ENCODE assay signal across 29 cellular contexts in the genomic region with DNA sequence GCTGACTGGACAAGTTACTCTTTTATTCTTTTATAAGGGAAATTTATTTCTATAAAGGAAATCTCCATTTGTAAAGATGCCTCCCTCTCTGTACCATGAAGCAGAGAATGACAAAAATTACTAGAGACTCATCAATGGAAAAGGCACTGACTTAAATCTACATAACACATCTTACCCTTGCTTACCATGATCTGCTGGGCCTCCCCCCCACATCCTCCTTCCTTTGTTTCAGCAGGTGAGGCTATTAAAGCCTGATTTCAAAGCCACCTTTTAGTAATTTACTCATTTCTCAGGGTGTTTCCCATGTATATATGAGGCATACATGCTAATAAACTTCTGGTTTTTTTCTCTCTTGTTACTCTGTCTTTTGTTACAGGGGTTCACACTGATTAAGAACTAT.
"Had no signal": no experiment of that assay in that cellular context is flagged by ENCODE, and none has a peak within 500 bp of the region (broad histone marks: within the 10 kb centered on the region; RNA-seq: fewer than 3 reads in every experiment).

No MANE protein-coding gene starts in this region.

- H3K27me3 Mint-ChIP-seq: type B pancreatic cell had no signal

- H3K36me3 ChIP-seq: heart left ventricle, pancreas, prostate gland, thoracic aorta, vagina had no signal

- H3K27ac ChIP-seq: heart left ventricle, pancreas, prostate gland, skin epidermis, vagina had no signal

- FAIRE-seq: astrocyte, endothelial cell of umbilical vein, pancreas had no signal

- H3K4me3 Mint-ChIP-seq: activated CD4-positive, alpha-beta memory T cell treated with anti-CD3 and anti-CD28 coated beads, Interleukin-2, amount 10 ng/mL, durations not matched to agents 7 days and 5 days; activated CD4-positive, alpha-beta T cell treated with anti-CD3 and anti-CD28 coated beads, Interleukin-2, amount 10 ng/mL, durations not matched to agents 7 days and 5 days; activated T-cell treated with anti-CD3 and anti-CD28 coated beads, Interleukin-2, amount 50 U/mL, for 24 hours; effector memory CD8-positive, alpha-beta T cell; naive thymus-derived CD8-positive, alpha-beta T cell; neural crest cell; stimulated activated effector memory CD8-positive, alpha-beta T cell treated with anti-CD3 and anti-CD28 coated beads, Interleukin-12 subunit alpha, Interleukin-12 subunit beta, amount 100 ng/mL, for 72 hours; stimulated activated naive CD8-positive, alpha-beta T cell treated with anti-CD3 and anti-CD28 coated beads, Interleukin-15, Interleukin-2, amounts not matched to agents 100 ng/mL and 50 ng/mL, for 24 hours; type B pancreatic cell had no signal

- ATAC-seq: effector memory CD8-positive, alpha-beta T cell; heart left ventricle; naive thymus-derived CD8-positive, alpha-beta T cell; pancreas; sciatic nerve; stimulated activated effector memory CD8-positive, alpha-beta T cell treated with anti-CD3 and anti-CD28 coated beads, Interleukin-12 subunit alpha, Interleukin-12 subunit beta, amount 100 ng/mL, for 72 hours had no signal

- H3K9me3 Mint-ChIP-seq: activated CD4-positive, alpha-beta memory T cell treated with anti-CD3 and anti-CD28 coated beads, Interleukin-2, amount 10 ng/mL, durations not matched to agents 7 days and 5 days; activated CD4-positive, alpha-beta T cell treated with anti-CD3 and anti-CD28 coated beads, Interleukin-2, amount 10 ng/mL, durations not matched to agents 7 days and 5 days; activated T-cell treated with anti-CD3 and anti-CD28 coated beads, Interleukin-2, amount 50 U/mL, for 24 hours; stimulated activated effector memory CD8-positive, alpha-beta T cell treated with anti-CD3 and anti-CD28 coated beads, Interleukin-12 subunit alpha, Interleukin-12 subunit beta, amount 100 ng/mL, for 72 hours; stimulated activated naive CD8-positive, alpha-beta T cell treated with anti-CD3 and anti-CD28 coated beads, Interleukin-15, Interleukin-2, amounts not matched to agents 100 ng/mL and 50 ng/mL, for 24 hours had no signal

- H3K9me3 ChIP-seq: heart left ventricle, pancreas, prostate gland, thoracic aorta, vagina had no signal

- H3K27me3 ChIP-seq: heart left ventricle, pancreas, vagina had no signal

- H3K4me1 Mint-ChIP-seq: activated CD4-positive, alpha-beta memory T cell treated with anti-CD3 and anti-CD28 coated beads, Interleukin-2, amount 10 ng/mL, durations not matched to agents 7 days and 5 days; activated CD4-positive, alpha-beta T cell treated with anti-CD3 and anti-CD28 coated beads, Interleukin-2, amount 10 ng/mL, durations not matched to agents 7 days and 5 days; stimulated activated effector memory CD8-positive, alpha-beta T cell treated with anti-CD3 and anti-CD28 coated beads, Interleukin-12 subunit alpha, Interleukin-12 subunit beta, amount 100 ng/mL, for 72 hours had no signal

- H3K4me3 ChIP-seq: heart left ventricle, pancreas, prostate gland, skin epidermis, thoracic aorta, vagina had no signal

- H3K36me3 Mint-ChIP-seq: stimulated activated effector memory CD8-positive, alpha-beta T cell treated with anti-CD3 and anti-CD28 coated beads, Interleukin-12 subunit alpha, Interleukin-12 subunit beta, amount 100 ng/mL, for 72 hours; type B pancreatic cell had no signal

- DNase-seq: activated CD4-positive, alpha-beta memory T cell treated with anti-CD3 and anti-CD28 coated beads, Interleukin-2, amount 10 ng/mL, durations not matched to agents 7 days and 5 days; activated CD4-positive, alpha-beta T cell treated with anti-CD3 and anti-CD28 coated beads for 1 hour; activated CD4-positive, alpha-beta T cell treated with anti-CD3 and anti-CD28 coated beads, Interleukin-2, amount 10 ng/mL, durations not matched to agents 7 days and 5 days; activated CD8-positive, alpha-beta memory T cell treated with anti-CD3 and anti-CD28 coated beads, Interleukin-2, amount 50 U/mL, for 48 hours; activated gamma-delta T cell treated with Interleukin-2 at 50 U/mL for 16 hours; activated naive CD4-positive, alpha-beta T cell treated with anti-CD3 and anti-CD28 coated beads, Interleukin-2, amount 50 U/mL, for 16 hours; activated T-cell treated with anti-CD3 and anti-CD28 coated beads, Interleukin-2, amount 50 U/mL, for 24 hours; amniotic stem cell; caudate nucleus; cortex of kidney; effector memory CD8-positive, alpha-beta T cell; heart left ventricle; naive thymus-derived CD8-positive, alpha-beta T cell; nucleus accumbens; pancreas; retina; stimulated activated CD4-positive, alpha-beta T cell treated with anti-CD3 and anti-CD28 coated beads, Interleukin-4, amount 100 ng/mL, for 24 hours; T-helper 2 cell had no signal

- H3K27ac Mint-ChIP-seq: activated CD4-positive, alpha-beta memory T cell treated with anti-CD3 and anti-CD28 coated beads, Interleukin-2, amount 10 ng/mL, durations not matched to agents 7 days and 5 days; activated CD4-positive, alpha-beta T cell treated with anti-CD3 and anti-CD28 coated beads, Interleukin-2, amount 10 ng/mL, durations not matched to agents 7 days and 5 days; activated T-cell treated with anti-CD3 and anti-CD28 coated beads, Interleukin-2, amount 50 U/mL, for 24 hours; effector memory CD8-positive, alpha-beta T cell; naive thymus-derived CD8-positive, alpha-beta T cell; stimulated activated effector memory CD8-positive, alpha-beta T cell treated with anti-CD3 and anti-CD28 coated beads, Interleukin-12 subunit alpha, Interleukin-12 subunit beta, amount 100 ng/mL, for 72 hours; stimulated activated naive CD8-positive, alpha-beta T cell treated with anti-CD3 and anti-CD28 coated beads, Interleukin-15, Interleukin-2, amounts not matched to agents 100 ng/mL and 50 ng/mL, for 24 hours; type B pancreatic cell had no signal

- H3K4me1 ChIP-seq: heart left ventricle, pancreas, prostate gland had no signal
